In genomic region chr13:89212186-89212585, GRCh38 we compare ENCODE assay signal across 20 cellular contexts.
A peak's percentile ranks its signal among the peaks of the same experiment; 100 is the strongest.
DNase-seq lines count a peak whose midpoint lies in the region; ATAC-seq, FAIRE-seq and TF ChIP-seq lines count a peak whose summit lies in the region.
"Had no signal": no experiment of that assay in that cellular context is flagged by ENCODE, and none has a peak within 500 bp of the region (broad histone marks: within the 10 kb centered on the region; RNA-seq: fewer than 3 reads in every experiment).

No MANE protein-coding gene starts in this region.

- no peak for TF ChIP-seq POLR2A in GM12892 (IDR thresholded peaks at IDR 0.05; ENCODE audit: low read depth, low read length)

- DNase-seq in COLO668 (lab: John Stamatoyannopoulos, UW; ENCODE audit: unreplicated experiment) (peak; percentile 25), DMS153 (lab: John Stamatoyannopoulos, UW) (peak; percentile 66), NCI-H1417 treated with DMSO at 0.1 percent for 48 hours (lab: John Stamatoyannopoulos, UW) (peak; percentile 56), NCI-H748 (lab: John Stamatoyannopoulos, UW; ENCODE audit: unreplicated experiment) (peak; percentile 82), GM12892 (ENCODE audit: insufficient read length) (no peak), GM19239 (ENCODE audit: insufficient read length, low spot score) (no peak)
- DNase-seq: Caco-2; CD4-positive, CD25-positive, alpha-beta regulatory T cell; DMS 273 treated with DMSO at 0.1 percent for 48 hours; GF-D8; Kasumi-1; MG63; NCI-H1048; NCI-H1694 treated with DMSO at 0.1 percent for 48 hours; NCI-H2171; NCI-H446; Peyer's patch; T-helper 1 cell had no signal

- ATAC-seq in HG03196 (IDR thresholded peaks at IDR 0.05; ENCODE audit: unreplicated experiment): no peak

- FAIRE-seq in GM12892 (lab: Jason Lieb, UNC) (no peak), GM19239 (lab: Jason Lieb, UNC) (no peak)
- FAIRE-seq: H54 had no signal

Comparison
In these comparisons a context has a peak if more than half of its experiments do, and no peak if none do; other contexts are left out.
1. DNase-seq: peak in COLO668 (single experiment), DMS153 (single experiment), NCI-H1417 treated with DMSO at 0.1 percent for 48 hours (single experiment) and NCI-H748 (single experiment); none in GM12892 (single experiment) and GM19239 (single experiment).